1 cellular context compared by ENCODE assay signal in the genomic region with DNA sequence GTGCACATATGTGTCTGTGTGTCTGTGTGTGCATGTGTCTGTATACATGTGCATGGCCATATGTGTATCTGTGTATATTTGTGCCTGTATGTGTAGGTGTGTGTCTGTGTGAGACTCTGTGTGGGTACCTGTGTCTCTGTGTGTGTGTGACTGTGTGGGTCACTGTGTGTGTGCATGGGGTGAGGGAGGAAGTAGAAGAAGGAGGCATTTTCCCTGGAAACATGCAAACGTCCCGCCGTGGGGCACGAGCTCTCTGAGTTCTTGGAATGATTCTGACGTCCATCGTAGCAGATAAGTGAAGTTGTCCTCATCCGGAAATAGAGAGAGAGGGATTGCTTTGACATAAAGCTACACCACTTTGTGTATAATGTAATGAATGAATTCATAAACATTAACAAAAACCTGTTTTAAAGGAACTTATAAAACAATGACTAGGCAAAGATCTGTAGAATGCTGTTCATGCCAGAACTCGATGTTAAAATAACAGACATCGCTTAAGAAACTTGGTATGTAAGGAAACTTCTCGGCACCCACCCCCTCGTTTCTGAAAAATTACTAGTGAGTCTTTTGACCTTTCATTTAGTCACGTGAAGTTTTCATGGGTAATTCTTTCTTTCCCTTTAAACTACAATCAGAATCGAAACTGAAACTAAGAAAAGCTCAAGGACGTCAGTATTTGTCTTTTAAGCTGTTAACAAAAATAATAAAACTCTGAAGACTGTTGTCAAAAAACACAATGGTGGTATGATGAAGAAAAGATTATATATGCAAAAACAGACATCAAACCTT.
TF ChIP-seq lines count a peak whose summit lies in the region.

No MANE protein-coding gene starts in this region.

TF ChIP-seq in GM23338, 12 proteins besides CTCF, POLR2A, EP300 and RAD21 (continued from another document):
- TF ChIP-seq, protein P1, sequence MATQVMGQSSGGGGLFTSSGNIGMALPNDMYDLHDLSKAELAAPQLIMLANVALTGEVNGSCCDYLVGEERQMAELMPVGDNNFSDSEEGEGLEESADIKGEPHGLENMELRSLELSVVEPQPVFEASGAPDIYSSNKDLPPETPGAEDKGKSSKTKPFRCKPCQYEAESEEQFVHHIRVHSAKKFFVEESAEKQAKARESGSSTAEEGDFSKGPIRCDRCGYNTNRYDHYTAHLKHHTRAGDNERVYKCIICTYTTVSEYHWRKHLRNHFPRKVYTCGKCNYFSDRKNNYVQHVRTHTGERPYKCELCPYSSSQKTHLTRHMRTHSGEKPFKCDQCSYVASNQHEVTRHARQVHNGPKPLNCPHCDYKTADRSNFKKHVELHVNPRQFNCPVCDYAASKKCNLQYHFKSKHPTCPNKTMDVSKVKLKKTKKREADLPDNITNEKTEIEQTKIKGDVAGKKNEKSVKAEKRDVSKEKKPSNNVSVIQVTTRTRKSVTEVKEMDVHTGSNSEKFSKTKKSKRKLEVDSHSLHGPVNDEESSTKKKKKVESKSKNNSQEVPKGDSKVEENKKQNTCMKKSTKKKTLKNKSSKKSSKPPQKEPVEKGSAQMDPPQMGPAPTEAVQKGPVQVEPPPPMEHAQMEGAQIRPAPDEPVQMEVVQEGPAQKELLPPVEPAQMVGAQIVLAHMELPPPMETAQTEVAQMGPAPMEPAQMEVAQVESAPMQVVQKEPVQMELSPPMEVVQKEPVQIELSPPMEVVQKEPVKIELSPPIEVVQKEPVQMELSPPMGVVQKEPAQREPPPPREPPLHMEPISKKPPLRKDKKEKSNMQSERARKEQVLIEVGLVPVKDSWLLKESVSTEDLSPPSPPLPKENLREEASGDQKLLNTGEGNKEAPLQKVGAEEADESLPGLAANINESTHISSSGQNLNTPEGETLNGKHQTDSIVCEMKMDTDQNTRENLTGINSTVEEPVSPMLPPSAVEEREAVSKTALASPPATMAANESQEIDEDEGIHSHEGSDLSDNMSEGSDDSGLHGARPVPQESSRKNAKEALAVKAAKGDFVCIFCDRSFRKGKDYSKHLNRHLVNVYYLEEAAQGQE (IDR thresholded peaks at IDR 0.05; ENCODE audit: unreplicated experiment) = no peak
- TF ChIP-seq NANOG (IDR thresholded peaks at IDR 0.05; ENCODE audit: borderline replicate concordance) (no peak), STAT1 (IDR thresholded peaks at IDR 0.05; ENCODE audit: unreplicated experiment) (no peak)
